In the genomic region with DNA sequence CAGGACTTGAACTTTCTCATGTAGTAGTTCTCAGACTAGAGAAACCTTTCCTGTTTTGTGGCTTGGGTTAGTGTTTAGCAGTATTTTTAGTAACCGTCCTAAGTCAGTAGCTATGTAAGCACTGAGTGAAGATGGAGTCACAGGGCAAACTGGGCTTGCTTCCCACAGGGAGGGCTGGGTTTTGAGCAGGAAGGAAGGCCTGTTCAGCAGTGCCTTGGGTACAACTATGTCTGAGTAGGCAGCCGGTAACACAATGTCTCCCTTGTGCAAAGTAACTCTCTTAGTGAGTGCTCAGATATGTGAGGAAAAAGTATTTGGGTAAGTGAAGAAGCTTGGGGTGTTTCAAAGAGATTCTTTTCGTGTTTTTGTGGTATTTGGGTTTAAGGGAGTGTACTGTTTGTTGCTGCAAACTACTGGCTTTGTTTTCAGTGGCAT, we compare ENCODE assay signal across 8 cellular contexts.
A peak's percentile ranks its signal among the peaks of the same experiment; 100 is the strongest.
DNase-seq lines count a peak whose midpoint lies in the region; ATAC-seq, FAIRE-seq and TF ChIP-seq lines count a peak whose summit lies in the region.

No MANE protein-coding gene starts in this region.

- H3K4me3 ChIP-seq in A673 (ENCODE audit: low read depth, low read length, poor library complexity, severe bottlenecking) (no peak overlapping the region), kidney (ENCODE audit: low read length in 2 of 2) (peak overlapping the region; percentile 28 to 50), skeletal muscle tissue (ENCODE audit: low read length in 3 of 3) (peak overlapping the region; percentile 62 to 83 (median 63))

- POLR2A ChIA-PET in A673 (lab: Charles Lee; ENCODE audit: low non-redundant PET): interaction anchor here (0.6 kb wide), 1 partner anchor 76 kb away, joined by 4 read pairs; no protein-coding TSS in a partner anchor

- H3K9ac ChIP-seq in kidney (ENCODE audit: low read length in 2 of 2) (peak overlapping the region; percentile 59 to 81), skeletal muscle tissue (ENCODE audit: low read depth in 1 of 3, low read length in 3 of 3) (peak overlapping the region; percentile 78 to 90 (median 83))

- H3K4me1 ChIP-seq in A673 (ENCODE audit: insufficient read depth, low read length, poor library complexity, severe bottlenecking) (peaks cover 17% of the 10 kb centered on the region), kidney (ENCODE audit: control insufficient read depth in 1 of 2, insufficient read depth in 1 of 2, low read depth in 1 of 2, low read length in 2 of 2) (peaks cover 2 to 6% of the 10 kb centered on the region in 2 donors), skeletal muscle tissue (ENCODE audit: control insufficient read depth in 3 of 3, insufficient read depth in 3 of 3, low read length in 3 of 3) (peaks cover 5 to 13% (median 6%) of the 10 kb centered on the region in 3 donors)

- CTCF ChIA-PET in A673 (lab: Charles Lee): interaction anchor here (1.0 kb wide), 1 partner anchor 160 kb away, joined by 3 read pairs; no protein-coding TSS in a partner anchor

- peak overlapping the region; percentile 66 for H3K4me3 Mint-ChIP-seq in central memory CD8-positive, alpha-beta T cell
- H3K4me3 Mint-ChIP-seq in CD14-positive monocyte: no peak overlapping the region

- H3K36me3 Mint-ChIP-seq in central memory CD8-positive, alpha-beta T cell (ENCODE audit: insufficient read depth): peaks cover 16% of the 10 kb centered on the region
- peaks cover 27 to 39% of the 10 kb centered on the region in 2 donors for H3K36me3 Mint-ChIP-seq in CD14-positive monocyte

- H3K4me1 Mint-ChIP-seq in central memory CD8-positive, alpha-beta T cell: peaks cover 65% of the 10 kb centered on the region
- peaks cover 6% of the 10 kb centered on the region for H3K4me1 Mint-ChIP-seq in CD14-positive monocyte

- TF ChIP-seq CTCF in A673 (conservative IDR thresholded peaks at IDR 0.05; ENCODE audit: low read depth, low read length): no peak
- TF ChIP-seq CTCF in kidney (IDR thresholded peaks at IDR 0.05; ENCODE audit: borderline replicate concordance, extremely low read depth, insufficient read depth): no peak
- TF ChIP-seq CTCF in CD14-positive monocyte (IDR thresholded peaks at IDR 0.05): no peak

- no TSS peak for BruUV-seq in A673 (replicated peaks; lab: Mats Ljungman, UMichigan)

- peak overlapping the region; percentile 45 for H3K27ac ChIP-seq in A673 (ENCODE audit: low read depth, low read length, poor library complexity, severe bottlenecking)
- H3K27ac ChIP-seq in kidney (ENCODE audit: low read depth in 2 of 2, low read length in 2 of 2): peak overlapping the region; percentile 53 to 87
- peak overlapping the region; percentile 92 for H3K27ac ChIP-seq in skeletal muscle tissue (ENCODE audit: low read depth, low read length)

- no peaks in the 10 kb centered on the region for H3K27me3 ChIP-seq in A673 (replicated peaks; ENCODE audit: insufficient read depth, low read depth, low read length, poor library complexity)
- H3K27me3 ChIP-seq in skeletal muscle tissue (ENCODE audit: control insufficient read depth in 3 of 3, insufficient read depth in 3 of 3, low read length in 3 of 3): no peaks in the 10 kb centered on the region

- intact Hi-C loops in A673 (cut with micrococcal nuclease; ENCODE audit: unreplicated experiment): no loop called here
- intact Hi-C loops in kidney (cut with DNase I): no loop called here
- intact Hi-C loops in CD14-positive monocyte (cut with micrococcal nuclease): no loop called here

- peak; percentile 54 for ATAC-seq in GM19468 (IDR thresholded peaks at IDR 0.05; ENCODE audit: extremely low read depth, unreplicated experiment)
- ATAC-seq in central memory CD8-positive, alpha-beta T cell (replicated peaks; ENCODE audit: extremely low read depth, poor library complexity, severe bottlenecking): peak; percentile 67

- peak; percentile 95 for FAIRE-seq in kidney (lab: Jason Lieb, UNC)

- H3K9me3 ChIP-seq in A673 (ENCODE audit: low read depth, low read length, poor library complexity, severe bottlenecking) (no peaks in the 10 kb centered on the region), kidney (ENCODE audit: control insufficient read depth in 1 of 2, low read length in 2 of 2) (no peaks in the 10 kb centered on the region), skeletal muscle tissue (ENCODE audit: control insufficient read depth in 3 of 3, low read length in 3 of 3) (no peaks in the 10 kb centered on the region)

- H3K27me3 Mint-ChIP-seq in central memory CD8-positive, alpha-beta T cell: no peaks in the 10 kb centered on the region
- H3K27me3 Mint-ChIP-seq in CD14-positive monocyte (ENCODE audit: low read depth in 3 of 3): no peaks in the 10 kb centered on the region

- H3K36me3 ChIP-seq in A673 (ENCODE audit: insufficient read depth, low read length, poor library complexity, severe bottlenecking): no peaks in the 10 kb centered on the region
- H3K36me3 ChIP-seq in kidney (ENCODE audit: control insufficient read depth in 1 of 2, insufficient read depth in 2 of 2, low read length in 2 of 2): no peaks in the 10 kb centered on the region
- H3K36me3 ChIP-seq in skeletal muscle tissue (ENCODE audit: control insufficient read depth in 3 of 3, insufficient read depth in 3 of 3, low read length in 3 of 3): no peaks in the 10 kb centered on the region

- peak overlapping the region; percentile 69 for H3K27ac Mint-ChIP-seq in central memory CD8-positive, alpha-beta T cell (ENCODE audit: low read depth)
- peak overlapping the region in 1 of 7 donors; percentile 38 for H3K27ac Mint-ChIP-seq in CD14-positive monocyte

- DNase-seq in A673 (ENCODE audit: low spot score) (peak; percentile 74), NCI-H69 (lab: John Stamatoyannopoulos, UW) (peak; percentile 2), kidney (peak; percentile 91), CD14-positive monocyte (ENCODE audit: low spot score) (no peak)
- no peak for DNase-seq in central memory CD8-positive, alpha-beta T cell (ENCODE audit: low spot score in 2 of 2)
- no peak for DNase-seq in activated CD4-positive, CD25-positive, alpha-beta regulatory T cell treated with anti-CD3 and anti-CD28 coated beads, Interleukin-2, amount 50 U/mL, for 72 hours

- H3K9me3 Mint-ChIP-seq in central memory CD8-positive, alpha-beta T cell: no peaks in the 10 kb centered on the region
- peaks cover 10 to 19% (median 16%) of the 10 kb centered on the region in 7 donors for H3K9me3 Mint-ChIP-seq in CD14-positive monocyte

Comparison
In these comparisons a context has a peak if more than half of its experiments do, and no peak if none do; other contexts are left out.
1. DNase-seq: peak in A673 (single experiment), NCI-H69 (single experiment) and kidney (single experiment); none in central memory CD8-positive, alpha-beta T cell (0 of 2), activated CD4-positive, CD25-positive, alpha-beta regulatory T cell treated with anti-CD3 and anti-CD28 coated beads, Interleukin-2, amount 50 U/mL, for 72 hours (single experiment) and CD14-positive monocyte (single experiment).
2. Peak in every context shown above with its lines, with median percentiles within 50 percentile points of each other: H3K27ac ChIP-seq.